ENCODE assay signal across 14 cellular contexts in genomic region chr6:134516582-134516981, GRCh38.
DNase-seq lines count a peak whose midpoint lies in the region; ATAC-seq and TF ChIP-seq lines count a peak whose summit lies in the region.
"Had no signal": no experiment of that assay in that cellular context is flagged by ENCODE, and none has a peak within 500 bp of the region (broad histone marks: within the 10 kb centered on the region; RNA-seq: fewer than 3 reads in every experiment).

No MANE protein-coding gene starts in this region.

- H3K4me3 Mint-ChIP-seq in HFFc6 (peak overlapping the region; percentile 79; the same call in 1 of the 2 replicates), endodermal cell (no peak overlapping the region)
- no peak overlapping the region for H3K4me3 Mint-ChIP-seq in activated CD4-positive, alpha-beta T cell treated with anti-CD3 and anti-CD28 coated beads, Interleukin-2, amount 10 ng/mL, durations not matched to agents 24 days and 14 days

- TF ChIP-seq CTCF in HFFc6 (IDR thresholded peaks at IDR 0.05) = no peak
- TF ChIP-seq CTCF in body of pancreas (IDR thresholded peaks at IDR 0.05) = no peak
- no peak for TF ChIP-seq CTCF in left lung (IDR thresholded peaks at IDR 0.05)
- no peak for TF ChIP-seq CTCF in endodermal cell (conservative IDR thresholded peaks at IDR 0.05)

- peaks cover 52% of the 10 kb centered on the region for H3K4me1 Mint-ChIP-seq in HFFc6 (ENCODE audit: low read depth)
- H3K4me1 Mint-ChIP-seq in endodermal cell = peaks cover 20% of the 10 kb centered on the region
- H3K4me1 Mint-ChIP-seq in activated CD4-positive, alpha-beta T cell treated with anti-CD3 and anti-CD28 coated beads, Interleukin-2, amount 10 ng/mL, durations not matched to agents 24 days and 14 days = peaks cover 29% of the 10 kb centered on the region

- H3K36me3 ChIP-seq in body of pancreas (replicated peaks in 1 of 2; ENCODE audit: insufficient read depth in 1 of 2, low read depth in 2 of 2) (no peaks in the 10 kb centered on the region), left lung (no peaks in the 10 kb centered on the region), endodermal cell (ENCODE audit: control insufficient read depth, insufficient read depth, low read length) (no peaks in the 10 kb centered on the region)

- peaks cover 48% of the 10 kb centered on the region for H3K4me1 ChIP-seq in body of pancreas
- H3K4me1 ChIP-seq in left lung = peaks cover 24 to 56% of the 10 kb centered on the region in 2 donors
- no peaks in the 10 kb centered on the region for H3K4me1 ChIP-seq in endodermal cell (ENCODE audit: control insufficient read depth, insufficient read depth, low read length)

- H3K36me3 Mint-ChIP-seq in HFFc6 (ENCODE audit: low read depth) = no peaks in the 10 kb centered on the region
- no peaks in the 10 kb centered on the region for H3K36me3 Mint-ChIP-seq in endodermal cell (ENCODE audit: low read depth)
- H3K36me3 Mint-ChIP-seq in activated CD4-positive, alpha-beta T cell treated with anti-CD3 and anti-CD28 coated beads, Interleukin-2, amount 10 ng/mL, durations not matched to agents 24 days and 14 days (ENCODE audit: low read depth) = no peaks in the 10 kb centered on the region

- H3K27me3 ChIP-seq in body of pancreas (no peaks in the 10 kb centered on the region), left lung (no peaks in the 10 kb centered on the region), endodermal cell (ENCODE audit: control insufficient read depth, insufficient read depth, low read length, poor library complexity, severe bottlenecking) (no peaks in the 10 kb centered on the region)

- no peaks in the 10 kb centered on the region; the same call in 1 of the 2 replicates for H3K27me3 Mint-ChIP-seq in HFFc6 (ENCODE audit: insufficient read depth)
- no peaks in the 10 kb centered on the region for H3K27me3 Mint-ChIP-seq in endodermal cell (ENCODE audit: insufficient read depth)
- no peaks in the 10 kb centered on the region for H3K27me3 Mint-ChIP-seq in activated CD4-positive, alpha-beta T cell treated with anti-CD3 and anti-CD28 coated beads, Interleukin-2, amount 10 ng/mL, durations not matched to agents 24 days and 14 days
- H3K27me3 Mint-ChIP-seq: stimulated activated naive CD8-positive, alpha-beta T cell treated with anti-CD3 and anti-CD28 coated beads, Interleukin-15, amount 100 ng/mL, for 72 hours had no signal

- H3K9me3 ChIP-seq in body of pancreas (no peaks in the 10 kb centered on the region), left lung (no peaks in the 10 kb centered on the region), endodermal cell (ENCODE audit: control insufficient read depth, low read length) (no peaks in the 10 kb centered on the region)

- H3K27ac ChIP-seq in body of pancreas = peak overlapping the region in 3 of 4 donors; percentile 67 to 87 (median 74)
- peak overlapping the region; percentile 73 to 79 for H3K27ac ChIP-seq in left lung
- H3K27ac ChIP-seq in skin epidermis = peak overlapping the region in 19 of 21 experiments; percentile 23 to 75 (median 61)
- H3K27ac ChIP-seq in endodermal cell (ENCODE audit: low read depth, low read length) = no peak overlapping the region

- TF ChIP-seq POLR2A in body of pancreas (IDR thresholded peaks at IDR 0.05) = no peak

- no peak overlapping the region for H3K9ac ChIP-seq in endodermal cell (ENCODE audit: extremely low read depth, low read length, poor library complexity, severe bottlenecking)

- DNase-seq in HFFc6 (no peak), body of pancreas (no peak), left lung (no peak), endodermal cell (no peak)
- no peak for DNase-seq in activated CD4-positive, alpha-beta T cell treated with anti-CD3 and anti-CD28 coated beads, Interleukin-2, amount 10 ng/mL, durations not matched to agents 24 days and 14 days
- DNase-seq: activated CD4-positive, CD25-positive, alpha-beta regulatory T cell treated with anti-CD3 and anti-CD28 coated beads, Interleukin-2, amount 50 U/mL, for 72 hours; activated naive CD4-positive, alpha-beta T cell treated with anti-CD3 and anti-CD28 coated beads, Interleukin-2, amount 50 U/mL, for 16 hours; activated T-cell treated with anti-CD3 and anti-CD28 coated beads for 4 hours; NCI-H1092; NK-92 treated with Interleukin-12 subunit alpha and Interleukin-12 subunit beta, amount 100 ng/mL, for 24 hours; stimulated activated CD4-positive, alpha-beta T cell treated with anti-CD3 and anti-CD28 coated beads, Interleukin-12 subunit alpha, Interleukin-12 subunit beta, amount 100 ng/mL, for 4 hours; stimulated activated naive CD8-positive, alpha-beta T cell treated with anti-CD3 and anti-CD28 coated beads, Interleukin-15, amount 100 ng/mL, for 72 hours had no signal

- intact Hi-C loops in body of pancreas (cut with DNase I) = no loop called here
- intact Hi-C loops in left lung (cut with DNase I) = loop anchor here in 1 of 2 donors (10.0 kb wide), 2 partner anchors 128 to 342 kb away; no protein-coding TSS in a partner anchor
- intact Hi-C loops in activated CD4-positive, alpha-beta T cell treated with anti-CD3 and anti-CD28 coated beads, Interleukin-2, amount 10 ng/mL, durations not matched to agents 24 days and 14 days (cut with micrococcal nuclease) = loop anchor here (5.0 kb wide), 1 partner anchor 344 kb away; no protein-coding TSS in a partner anchor

- no peak for ATAC-seq in body of pancreas
- no peak for ATAC-seq in left lung
- ATAC-seq in GM19328 (IDR thresholded peaks at IDR 0.05; ENCODE audit: unreplicated experiment) = no peak

- 46 to 57% methylated on average over 3 of the region's 3 CpGs for WGBS in body of pancreas, 2 donors
- WGBS in endodermal cell (ENCODE audit: insufficient coverage in 1 of 2, insufficient read length in 1 of 2), 2 experiments = 90 to 91% methylated on average over 2 to 3 of the region's 3 CpGs

- H3K27ac Mint-ChIP-seq in HFFc6 (peak overlapping the region; percentile 63; the same call in 1 of the 2 replicates), endodermal cell (no peak overlapping the region)
- H3K27ac Mint-ChIP-seq in activated CD4-positive, alpha-beta T cell treated with anti-CD3 and anti-CD28 coated beads, Interleukin-2, amount 10 ng/mL, durations not matched to agents 24 days and 14 days = no peak overlapping the region
- H3K27ac Mint-ChIP-seq: stimulated activated naive CD8-positive, alpha-beta T cell treated with anti-CD3 and anti-CD28 coated beads, Interleukin-15, amount 100 ng/mL, for 72 hours had no signal

- no peak overlapping the region for H3K4me3 ChIP-seq in body of pancreas
- H3K4me3 ChIP-seq in left lung = no peak overlapping the region
- H3K4me3 ChIP-seq in skin epidermis = no peak overlapping the region
- no peak overlapping the region for H3K4me3 ChIP-seq in endodermal cell (ENCODE audit: low read length)

- H3K9me3 Mint-ChIP-seq in HFFc6 (no peaks in the 10 kb centered on the region), endodermal cell (no peaks in the 10 kb centered on the region)
- no peaks in the 10 kb centered on the region for H3K9me3 Mint-ChIP-seq in activated CD4-positive, alpha-beta T cell treated with anti-CD3 and anti-CD28 coated beads, Interleukin-2, amount 10 ng/mL, durations not matched to agents 24 days and 14 days
- H3K9me3 Mint-ChIP-seq: stimulated activated naive CD8-positive, alpha-beta T cell treated with anti-CD3 and anti-CD28 coated beads, Interleukin-15, amount 100 ng/mL, for 72 hours had no signal
